Comparison of ENCODE assay signal across 32 cellular contexts in the genomic region with DNA sequence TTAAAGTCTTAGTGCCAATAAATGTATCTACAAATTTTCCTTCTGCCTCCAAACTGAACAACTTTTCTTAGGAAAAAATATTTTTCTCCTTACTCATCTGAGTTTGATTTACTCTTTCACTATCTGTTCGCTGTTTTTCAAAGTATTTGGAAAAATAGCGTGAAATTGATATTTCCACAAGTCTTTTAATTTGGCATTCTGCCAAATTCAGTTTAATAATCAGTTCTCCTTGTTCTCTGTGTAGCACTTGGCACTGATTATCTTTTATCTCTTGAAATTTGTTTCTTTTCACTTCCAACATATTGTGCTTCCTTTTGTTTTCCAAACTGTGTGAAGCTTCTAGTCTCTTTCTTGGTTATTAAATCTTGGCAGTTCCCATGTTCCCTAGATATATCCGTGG.
"Had no signal": no experiment of that assay in that cellular context is flagged by ENCODE, and none has a peak within 500 bp of the region (broad histone marks: within the 10 kb centered on the region; RNA-seq: fewer than 3 reads in every experiment).

No MANE protein-coding gene starts in this region.

- DNase-seq: activated B cell treated with CpG ODN at 0.5 μM for 24 hours; activated CD4-positive, alpha-beta memory T cell treated with anti-CD3 and anti-CD28 coated beads, Interleukin-2, amount 10 ng/mL, durations not matched to agents 7 days and 5 days; activated CD4-positive, alpha-beta T cell treated with anti-CD3 and anti-CD28 coated beads for 4 hours; activated CD4-positive, alpha-beta T cell treated with anti-CD3 and anti-CD28 coated beads, Interleukin-2, amount 50 U/mL, for 1 hour; activated CD4-positive, CD25-positive, alpha-beta regulatory T cell treated with anti-CD3 and anti-CD28 coated beads, Interleukin-2, amount 50 U/mL, for 72 hours; activated CD8-positive, alpha-beta memory T cell treated with anti-CD3 and anti-CD28 coated beads for 24 hours; activated CD8-positive, alpha-beta memory T cell treated with anti-CD3 and anti-CD28 coated beads, Interleukin-2, amount 10 ng/mL, durations not matched to agents 7 days and 5 days; activated CD8-positive, alpha-beta memory T cell treated with anti-CD3 and anti-CD28 coated beads, Interleukin-2, amount 50 U/mL, for 48 hours; activated effector memory CD4-positive, alpha-beta T cell treated with anti-CD3 and anti-CD28 coated beads, Interleukin-2, amount 50 U/mL, for 16 hours; activated naive CD4-positive, alpha-beta T cell; activated naive CD8-positive, alpha-beta T cell treated with anti-CD3 and anti-CD28 coated beads, Interleukin-2, amount 10 ng/mL, durations not matched to agents 7 days and 5 days; activated T-cell treated with anti-CD3 and anti-CD28 coated beads, Interleukin-2, amount 50 U/mL, for 48 hours; amygdala; body of pancreas; KG1; MM.1S; MV-4-11; NCI-H1092; NCI-H1417 treated with DMSO at 0.1 percent for 48 hours; NCI-H187 treated with DMSO at 0.1 percent for 48 hours; NCI-H2081; NCI-H345; NCI-H510A; NCI-H526; NCI-H774; SHP77 treated with DMSO at 0.1 percent for 48 hours; T-cell; T-helper 17 cell had no signal

- H3K4me1 ChIP-seq: ascending aorta, body of pancreas, breast epithelium had no signal

- H3K4me1 Mint-ChIP-seq: activated B cell treated with CpG ODN at 0.5 μM for 24 hours; activated CD4-positive, alpha-beta memory T cell treated with anti-CD3 and anti-CD28 coated beads, Interleukin-2, amount 10 ng/mL, durations not matched to agents 7 days and 5 days; activated CD8-positive, alpha-beta memory T cell treated with anti-CD3 and anti-CD28 coated beads, Interleukin-2, amount 10 ng/mL, durations not matched to agents 7 days and 5 days; activated naive CD4-positive, alpha-beta T cell treated with anti-CD3 and anti-CD28 coated beads, Interleukin-2, amount 50 U/mL, for 24 hours; activated naive CD8-positive, alpha-beta T cell treated with anti-CD3 and anti-CD28 coated beads, Interleukin-2, amount 10 ng/mL, durations not matched to agents 7 days and 5 days; T-cell; T-helper 17 cell had no signal

- H3K4me3 Mint-ChIP-seq: activated B cell treated with CpG ODN at 0.5 μM for 24 hours; activated CD4-positive, alpha-beta memory T cell treated with anti-CD3 and anti-CD28 coated beads, Interleukin-2, amount 10 ng/mL, durations not matched to agents 7 days and 5 days; activated CD8-positive, alpha-beta memory T cell treated with anti-CD3 and anti-CD28 coated beads, Interleukin-2, amount 10 ng/mL, durations not matched to agents 7 days and 5 days; activated naive CD4-positive, alpha-beta T cell treated with anti-CD3 and anti-CD28 coated beads, Interleukin-2, amount 50 U/mL, for 24 hours; activated naive CD8-positive, alpha-beta T cell treated with anti-CD3 and anti-CD28 coated beads, Interleukin-2, amount 10 ng/mL, durations not matched to agents 7 days and 5 days; T-cell; T-helper 17 cell had no signal

- H3K27me3 Mint-ChIP-seq: activated B cell treated with CpG ODN at 0.5 μM for 24 hours; activated CD4-positive, alpha-beta memory T cell treated with anti-CD3 and anti-CD28 coated beads, Interleukin-2, amount 10 ng/mL, durations not matched to agents 7 days and 5 days; activated CD8-positive, alpha-beta memory T cell treated with anti-CD3 and anti-CD28 coated beads, Interleukin-2, amount 10 ng/mL, durations not matched to agents 7 days and 5 days; activated naive CD4-positive, alpha-beta T cell treated with anti-CD3 and anti-CD28 coated beads, Interleukin-2, amount 50 U/mL, for 24 hours; activated naive CD8-positive, alpha-beta T cell treated with anti-CD3 and anti-CD28 coated beads, Interleukin-2, amount 10 ng/mL, durations not matched to agents 7 days and 5 days; T-cell; T-helper 17 cell had no signal

- H3K9me3 ChIP-seq: ascending aorta, body of pancreas had no signal

- H3K4me3 ChIP-seq: ascending aorta, body of pancreas, breast epithelium had no signal

- H3K36me3 ChIP-seq: ascending aorta, breast epithelium had no signal

- H3K27me3 ChIP-seq: ascending aorta, body of pancreas, breast epithelium had no signal

- H3K27ac Mint-ChIP-seq: activated B cell treated with CpG ODN at 0.5 μM for 24 hours; activated CD4-positive, alpha-beta memory T cell treated with anti-CD3 and anti-CD28 coated beads, Interleukin-2, amount 10 ng/mL, durations not matched to agents 7 days and 5 days; activated CD8-positive, alpha-beta memory T cell treated with anti-CD3 and anti-CD28 coated beads, Interleukin-2, amount 10 ng/mL, durations not matched to agents 7 days and 5 days; activated naive CD4-positive, alpha-beta T cell treated with anti-CD3 and anti-CD28 coated beads, Interleukin-2, amount 50 U/mL, for 24 hours; activated naive CD8-positive, alpha-beta T cell treated with anti-CD3 and anti-CD28 coated beads, Interleukin-2, amount 10 ng/mL, durations not matched to agents 7 days and 5 days; T-cell; T-helper 17 cell had no signal

- H3K36me3 Mint-ChIP-seq: activated CD8-positive, alpha-beta memory T cell treated with anti-CD3 and anti-CD28 coated beads, Interleukin-2, amount 10 ng/mL, durations not matched to agents 7 days and 5 days; activated naive CD4-positive, alpha-beta T cell treated with anti-CD3 and anti-CD28 coated beads, Interleukin-2, amount 50 U/mL, for 24 hours; activated naive CD8-positive, alpha-beta T cell treated with anti-CD3 and anti-CD28 coated beads, Interleukin-2, amount 10 ng/mL, durations not matched to agents 7 days and 5 days; T-cell had no signal

- H3K27ac ChIP-seq: ascending aorta, body of pancreas, breast epithelium, VCaP had no signal
